Comparison of ENCODE assay signal across 26 cellular contexts in genomic region chr12:68411371-68411770, GRCh38.
"Had no signal": no experiment of that assay in that cellular context is flagged by ENCODE, and none has a peak within 500 bp of the region (broad histone marks: within the 10 kb centered on the region; RNA-seq: fewer than 3 reads in every experiment).

No MANE protein-coding gene starts in this region.

- H3K27ac Mint-ChIP-seq: activated naive CD4-positive, alpha-beta T cell treated with anti-CD3 and anti-CD28 coated beads, Interleukin-2, amount 10 ng/mL, durations not matched to agents 7 days and 5 days; activated naive CD8-positive, alpha-beta T cell treated with anti-CD3 and anti-CD28 coated beads, Interleukin-2, amount 10 ng/mL, durations not matched to agents 7 days and 5 days; natural killer cell; progenitor cell of endocrine pancreas; stimulated activated memory B cell treated with anti-CD40 and anti-IgM and Interleukin-4, amounts not matched to agents 10 μg/mL and 1 μg/mL and 100 μg/mL, for 72 hours; stimulated activated naive CD8-positive, alpha-beta T cell treated with anti-CD3 and anti-CD28 coated beads, Interleukin-15, amount 100 ng/mL, for 72 hours; T-helper 2 cell treated with Interferon-gamma antibody and Interleukin-4, amounts not matched to agents 5 μg/mL and 100 μg/mL, for 36 hours had no signal

- H3K27me3 Mint-ChIP-seq: activated naive CD8-positive, alpha-beta T cell treated with anti-CD3 and anti-CD28 coated beads, Interleukin-2, amount 10 ng/mL, durations not matched to agents 7 days and 5 days; stimulated activated memory B cell treated with anti-CD40 and anti-IgM and Interleukin-4, amounts not matched to agents 10 μg/mL and 1 μg/mL and 100 μg/mL, for 72 hours; stimulated activated naive CD8-positive, alpha-beta T cell treated with anti-CD3 and anti-CD28 coated beads, Interleukin-15, amount 100 ng/mL, for 72 hours had no signal

- H3K4me3 Mint-ChIP-seq: activated naive CD4-positive, alpha-beta T cell treated with anti-CD3 and anti-CD28 coated beads, Interleukin-2, amount 10 ng/mL, durations not matched to agents 7 days and 5 days; activated naive CD8-positive, alpha-beta T cell treated with anti-CD3 and anti-CD28 coated beads, Interleukin-2, amount 10 ng/mL, durations not matched to agents 7 days and 5 days; activated T-helper 1 cell treated with anti-CD3 and anti-CD28 coated beads, Interleukin-12 subunit alpha, Interleukin-12 subunit beta, Interleukin-2, Interleukin-4 antibody, amounts not matched to agents 30 ng/mL and 10 ng/mL and 1 ng/mL, durations not matched to agents 14 hours and 24 hours and 36 hours; natural killer cell; stimulated activated memory B cell treated with anti-CD40 and anti-IgM and Interleukin-4, amounts not matched to agents 10 μg/mL and 1 μg/mL and 100 μg/mL, for 72 hours; stimulated activated naive CD8-positive, alpha-beta T cell treated with anti-CD3 and anti-CD28 coated beads, Interleukin-15, amount 100 ng/mL, for 72 hours; T-helper 2 cell treated with Interferon-gamma antibody and Interleukin-4, amounts not matched to agents 5 μg/mL and 100 μg/mL, for 36 hours had no signal

- ATAC-seq: gastroesophageal sphincter; left colon; natural killer cell; sciatic nerve; stimulated activated memory B cell treated with anti-CD40 and anti-IgM and Interleukin-4, amounts not matched to agents 10 μg/mL and 1 μg/mL and 100 μg/mL, for 72 hours; stimulated activated naive CD8-positive, alpha-beta T cell treated with anti-CD3 and anti-CD28 coated beads, Interleukin-15, amount 100 ng/mL, for 72 hours had no signal

- H3K36me3 Mint-ChIP-seq: activated naive CD8-positive, alpha-beta T cell treated with anti-CD3 and anti-CD28 coated beads, Interleukin-2, amount 10 ng/mL, durations not matched to agents 7 days and 5 days; natural killer cell; stimulated activated memory B cell treated with anti-CD40 and anti-IgM and Interleukin-4, amounts not matched to agents 10 μg/mL and 1 μg/mL and 100 μg/mL, for 72 hours had no signal

- DNase-seq: activated CD4-positive, alpha-beta T cell treated with anti-CD3 and anti-CD28 coated beads for 4 hours; activated CD4-positive, alpha-beta T cell treated with anti-CD3 and anti-CD28 coated beads, Interleukin-2, amount 50 U/mL, for 4 hours; activated gamma-delta T cell; activated naive CD4-positive, alpha-beta T cell treated with anti-CD3 and anti-CD28 coated beads, Interleukin-2, amount 10 ng/mL, durations not matched to agents 7 days and 5 days; activated naive CD8-positive, alpha-beta T cell treated with anti-CD3 and anti-CD28 coated beads, Interleukin-2, amount 10 ng/mL, durations not matched to agents 7 days and 5 days; amniotic stem cell; brain microvascular endothelial cell; caudate nucleus; head of caudate nucleus; hippocampal formation; kidney; left colon; mammary epithelial cell; natural killer cell; ovary; stimulated activated CD4-positive, alpha-beta T cell treated with anti-CD3 and anti-CD28 coated beads, Interleukin-1b, Interleukin-23, amount 100 ng/mL, for 48 hours; stimulated activated CD4-positive, alpha-beta T cell treated with anti-CD3 and anti-CD28 coated beads, Interleukin-4, amount 100 ng/mL, for 4 hours; stimulated activated CD8-positive, alpha-beta memory T cell treated with anti-CD3 and anti-CD28 coated beads, Interleukin-4, amount 100 ng/mL, for 48 hours; stimulated activated naive CD8-positive, alpha-beta T cell treated with anti-CD3 and anti-CD28 coated beads, Interleukin-15, amount 100 ng/mL, for 72 hours; T-helper 1 cell had no signal

- H3K9me3 Mint-ChIP-seq: activated naive CD4-positive, alpha-beta T cell treated with anti-CD3 and anti-CD28 coated beads, Interleukin-2, amount 10 ng/mL, durations not matched to agents 7 days and 5 days; activated naive CD8-positive, alpha-beta T cell treated with anti-CD3 and anti-CD28 coated beads, Interleukin-2, amount 10 ng/mL, durations not matched to agents 7 days and 5 days; activated T-helper 1 cell treated with anti-CD3 and anti-CD28 coated beads, Interleukin-12 subunit alpha, Interleukin-12 subunit beta, Interleukin-2, Interleukin-4 antibody, amounts not matched to agents 30 ng/mL and 10 ng/mL and 1 ng/mL, durations not matched to agents 14 hours and 24 hours and 36 hours; natural killer cell; stimulated activated memory B cell treated with anti-CD40 and anti-IgM and Interleukin-4, amounts not matched to agents 10 μg/mL and 1 μg/mL and 100 μg/mL, for 72 hours; stimulated activated naive CD8-positive, alpha-beta T cell treated with anti-CD3 and anti-CD28 coated beads, Interleukin-15, amount 100 ng/mL, for 72 hours; T-helper 2 cell treated with Interferon-gamma antibody and Interleukin-4, amounts not matched to agents 5 μg/mL and 100 μg/mL, for 36 hours had no signal
